8 cellular contexts compared by ENCODE assay signal in genomic region chr5:163565931-163566608, GRCh38.
DNase-seq lines count a peak whose midpoint lies in the region; ATAC-seq and TF ChIP-seq lines count a peak whose summit lies in the region.

No MANE protein-coding gene starts in this region.

- intact Hi-C loops in left ventricle myocardium superior (cut with micrococcal nuclease), result loop anchor here (10.0 kb wide), 1 partner anchor 939 kb away; no protein-coding TSS in a partner anchor
- intact Hi-C loops in prostate gland (cut with DNase I), result loop anchor here (5.0 to 10.0 kb wide), 3 partner anchors 439 to 1639 kb away; no protein-coding TSS in a partner anchor

- peaks cover 31% of the 10 kb centered on the region for H3K4me1 Mint-ChIP-seq in activated naive CD4-positive, alpha-beta T cell treated with anti-CD3 and anti-CD28 coated beads, Interleukin-2, amount 50 U/mL, for 24 hours

- H3K27ac Mint-ChIP-seq in activated naive CD4-positive, alpha-beta T cell treated with anti-CD3 and anti-CD28 coated beads, Interleukin-2, amount 50 U/mL, for 24 hours, result no peak overlapping the region

- ATAC-seq in GM21717 (IDR thresholded peaks at IDR 0.05; ENCODE audit: unreplicated experiment) (peak; percentile 73), left ventricle myocardium superior (peak; percentile 61)

- no peak overlapping the region for H3K27ac ChIP-seq in prostate gland

- TF ChIP-seq CTCF in GM06990 (IDR thresholded peaks at IDR 0.05; ENCODE audit: insufficient read depth, low read length, poor library complexity, severe bottlenecking), result no peak
- TF ChIP-seq CTCF in prostate gland (IDR thresholded peaks at IDR 0.05), result no peak

- H3K36me3 ChIP-seq in GM06990 (ENCODE audit: control insufficient read depth, insufficient read depth, low read length), result no peaks in the 10 kb centered on the region
- no peaks in the 10 kb centered on the region for H3K36me3 ChIP-seq in prostate gland

- H3K27me3 ChIP-seq in GM06990 (replicated peaks; ENCODE audit: control insufficient read depth, insufficient read depth, low read length), result no peaks in the 10 kb centered on the region
- H3K27me3 ChIP-seq in prostate gland (replicated peaks; ENCODE audit: insufficient read depth), result no peaks in the 10 kb centered on the region

- peak overlapping the region; percentile 9 for H3K4me3 ChIP-seq in GM06990 (replicated peaks; ENCODE audit: low read depth, low read length)
- H3K4me3 ChIP-seq in prostate gland, result peak overlapping the region; percentile 21 to 27

- 4% methylated on average over 32 of the region's 32 CpGs for WGBS in prostate gland

- H3K27me3 Mint-ChIP-seq in activated naive CD4-positive, alpha-beta T cell treated with anti-CD3 and anti-CD28 coated beads, Interleukin-2, amount 50 U/mL, for 24 hours, result peaks cover 43% of the 10 kb centered on the region

- DNase-seq in GM06990 (ENCODE audit: extremely low read depth, insufficient read length) (peak; percentile 11), LHCN-M2 (ENCODE audit: low read depth) (peak; percentile 5), left ventricle myocardium superior (peak; percentile 31), prostate gland (ENCODE audit: low spot score) (peak; percentile 15), germinal center (ENCODE audit: low spot score) (no peak), NCI-H2171 (lab: John Stamatoyannopoulos, UW) (no peak)

- no peaks in the 10 kb centered on the region for H3K4me1 ChIP-seq in prostate gland (replicated peaks)

- no peaks in the 10 kb centered on the region for H3K9me3 ChIP-seq in prostate gland

- no peaks in the 10 kb centered on the region for H3K9me3 Mint-ChIP-seq in activated naive CD4-positive, alpha-beta T cell treated with anti-CD3 and anti-CD28 coated beads, Interleukin-2, amount 50 U/mL, for 24 hours

- no peaks in the 10 kb centered on the region for H3K36me3 Mint-ChIP-seq in activated naive CD4-positive, alpha-beta T cell treated with anti-CD3 and anti-CD28 coated beads, Interleukin-2, amount 50 U/mL, for 24 hours

- TF ChIP-seq POLR2A in prostate gland (IDR thresholded peaks at IDR 0.05), result no peak

- H3K4me3 Mint-ChIP-seq in activated naive CD4-positive, alpha-beta T cell treated with anti-CD3 and anti-CD28 coated beads, Interleukin-2, amount 50 U/mL, for 24 hours, result peak overlapping the region; percentile 78

Comparison
In these comparisons a context has a peak if more than half of its experiments do, and no peak if none do; other contexts are left out.
1. DNase-seq: peak in GM06990 (single experiment), LHCN-M2 (single experiment), left ventricle myocardium superior (single experiment) and prostate gland (single experiment); none in germinal center (single experiment) and NCI-H2171 (single experiment).